In genomic region chr4:147056951-147057630, GRCh38 we compare ENCODE assay signal across 8 cellular contexts.
A peak's percentile ranks its signal among the peaks of the same experiment; 100 is the strongest.
DNase-seq lines count a peak whose midpoint lies in the region; ATAC-seq and TF ChIP-seq lines count a peak whose summit lies in the region.

No MANE protein-coding gene starts in this region.

- TF ChIP-seq CTCF in BJ (IDR thresholded peaks at IDR 0.05; ENCODE audit: insufficient read depth, low read depth, low read length) (peak; percentile 37), ascending aorta (IDR thresholded peaks at IDR 0.05) (no peak)

- H3K4me3 ChIP-seq in BJ (ENCODE audit: low read depth, low read length) (peak overlapping the region; percentile 26), ascending aorta (peak overlapping the region; percentile 27 to 54)

- H3K36me3 ChIP-seq in BJ (ENCODE audit: control insufficient read depth, insufficient read depth, low read length), result no peaks in the 10 kb centered on the region
- no peaks in the 10 kb centered on the region for H3K36me3 ChIP-seq in ascending aorta

- intact Hi-C loops in ascending aorta (cut with DNase I), result no loop called here

- DNase-seq in BJ (ENCODE audit: low read depth) (no peak), ascending aorta (ENCODE audit: low spot score in 2 of 2) (no peak), myocyte (ENCODE audit: low read depth) (peak; percentile 56), SK-N-DZ (ENCODE audit: low spot score) (no peak), NCI-H2227 treated with DMSO at 0.1 percent for 48 hours (lab: John Stamatoyannopoulos, UW) (no peak)

- no peaks in the 10 kb centered on the region for H3K4me1 ChIP-seq in ascending aorta

- H3K27me3 ChIP-seq in BJ (ENCODE audit: control insufficient read depth, insufficient read depth, low read length) (no peaks in the 10 kb centered on the region), ascending aorta (no peaks in the 10 kb centered on the region)

- H3K27ac ChIP-seq in ascending aorta, result no peak overlapping the region

- H3K9me3 ChIP-seq in ascending aorta, result no peaks in the 10 kb centered on the region

- CTCF ChIA-PET in BJ (lab: Yijun Ruan, JAX), result interaction anchor here (1.1 kb wide), 1 partner anchor 810 kb away, joined by 3 read pairs; no protein-coding TSS in a partner anchor

- ATAC-seq in HG02885 (IDR thresholded peaks at IDR 0.05; ENCODE audit: poor library complexity, unreplicated experiment) (peak; percentile 34), HG03469 (IDR thresholded peaks at IDR 0.05; ENCODE audit: unreplicated experiment) (no peak), GM21717 (IDR thresholded peaks at IDR 0.05; ENCODE audit: unreplicated experiment) (no peak)

- POLR2A ChIA-PET in BJ (lab: Charles Lee), result no interaction called here
